Comparison of ENCODE assay signal across 1 cellular context in the genomic region with DNA sequence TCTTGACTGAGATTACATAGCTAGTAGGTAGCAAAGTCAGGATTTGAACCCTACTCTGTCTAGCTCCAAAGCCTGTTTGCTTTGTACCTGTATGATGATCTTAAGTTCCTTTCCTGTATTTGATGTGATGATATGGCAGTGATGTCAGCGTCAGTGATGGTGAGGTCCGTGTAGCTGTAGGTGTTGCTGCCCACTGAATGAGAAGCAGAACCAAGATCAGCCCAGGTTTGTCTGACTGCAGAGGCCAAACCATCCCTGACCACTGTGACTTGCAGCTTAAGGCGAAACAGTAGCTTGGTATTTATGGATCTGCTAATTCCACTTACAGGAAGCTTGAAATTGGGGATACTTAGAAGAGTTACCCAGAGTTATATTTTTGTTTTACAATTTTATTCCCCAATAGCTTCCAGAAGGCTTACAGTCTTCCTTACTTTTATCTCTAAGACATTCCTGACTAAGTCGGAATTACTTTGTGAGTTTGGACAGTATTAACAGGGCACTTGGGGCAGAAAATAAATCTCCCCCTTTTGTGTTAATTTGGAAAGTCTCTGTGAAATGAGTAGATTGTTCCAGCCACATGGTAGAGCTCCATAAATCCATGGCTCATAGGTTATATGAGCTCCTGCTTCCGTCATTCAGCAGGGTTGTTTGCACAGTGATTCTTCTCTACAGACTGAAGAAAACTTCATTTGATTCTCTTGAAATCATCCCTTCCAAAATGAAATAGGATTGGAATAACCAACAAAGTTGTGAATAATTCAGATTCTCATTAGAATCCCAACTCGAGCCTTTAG.
TF ChIP-seq lines count a peak whose summit lies in the region.

No MANE protein-coding gene starts in this region.

TF ChIP-seq in IMR-90, 13 proteins besides CTCF, POLR2A, EP300 and RAD21 (continued from another document):
- no peak for TF ChIP-seq CEBPB (IDR thresholded peaks at IDR 0.05; ENCODE audit: low read depth, low read length)
- TF ChIP-seq, protein P1, sequence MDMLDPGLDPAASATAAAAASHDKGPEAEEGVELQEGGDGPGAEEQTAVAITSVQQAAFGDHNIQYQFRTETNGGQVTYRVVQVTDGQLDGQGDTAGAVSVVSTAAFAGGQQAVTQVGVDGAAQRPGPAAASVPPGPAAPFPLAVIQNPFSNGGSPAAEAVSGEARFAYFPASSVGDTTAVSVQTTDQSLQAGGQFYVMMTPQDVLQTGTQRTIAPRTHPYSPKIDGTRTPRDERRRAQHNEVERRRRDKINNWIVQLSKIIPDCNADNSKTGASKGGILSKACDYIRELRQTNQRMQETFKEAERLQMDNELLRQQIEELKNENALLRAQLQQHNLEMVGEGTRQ (IDR thresholded peaks at IDR 0.05; ENCODE audit: low read depth, low read length), result no peak
- TF ChIP-seq RCOR1 (IDR thresholded peaks at IDR 0.05; ENCODE audit: insufficient replicate concordance, low read length), result no peak
- no peak for TF ChIP-seq MAFK (IDR thresholded peaks at IDR 0.05; ENCODE audit: low read depth, low read length)
- no peak for TF ChIP-seq MXI1 (IDR thresholded peaks at IDR 0.05; ENCODE audit: borderline replicate concordance, low read depth, low read length)
